Comparison of ENCODE assay signal across 7 cellular contexts in genomic region chr11:14974723-14975587, GRCh38. TPM values are rescaled to one million over a fixed set of nuclear protein-coding genes. Genes with fewer than 3 reads are reported as not detected.
DNase-seq lines count a peak whose midpoint lies in the region; ATAC-seq lines count a peak whose summit lies in the region.

No MANE protein-coding gene starts in this region.

- no peak overlapping the region for H3K9ac ChIP-seq in stomach smooth muscle (ENCODE audit: low read length in 2 of 2)

- H3K27ac Mint-ChIP-seq in effector memory CD8-positive, alpha-beta T cell = no peak overlapping the region

- H3K4me3 ChIP-seq in stomach smooth muscle (ENCODE audit: low read length in 2 of 2) = peak overlapping the region; percentile 53 to 60

- DNase-seq in KBM-7 (peak; percentile 63), myocyte (ENCODE audit: low read depth) (peak; percentile 43)
- DNase-seq in activated CD4-positive, alpha-beta T cell treated with anti-CD3 and anti-CD28 coated beads, Interleukin-2, amount 50 U/mL, for 1 hour = peak; percentile 58
- DNase-seq in effector memory CD8-positive, alpha-beta T cell = peak; percentile 36 to 64 (median 46)

- peaks cover 25 to 27% of the 10 kb centered on the region in 2 donors for H3K4me1 Mint-ChIP-seq in effector memory CD8-positive, alpha-beta T cell (ENCODE audit: low read depth in 2 of 2)

- peaks cover 40 to 53% of the 10 kb centered on the region in 2 donors for H3K27me3 ChIP-seq in stomach smooth muscle (ENCODE audit: control insufficient read depth in 1 of 2, insufficient read depth in 2 of 2, low read length in 2 of 2)

- H3K27ac ChIP-seq in stomach smooth muscle (ENCODE audit: low read length) = no peak overlapping the region

- H3K36me3 Mint-ChIP-seq in effector memory CD8-positive, alpha-beta T cell (ENCODE audit: insufficient read depth) = peaks cover 3% of the 10 kb centered on the region

- no peaks in the 10 kb centered on the region for H3K9me3 Mint-ChIP-seq in effector memory CD8-positive, alpha-beta T cell

- no peaks in the 10 kb centered on the region for H3K9me3 ChIP-seq in stomach smooth muscle (ENCODE audit: control insufficient read depth in 2 of 2, low read length in 2 of 2)

- peaks cover 25% of the 10 kb centered on the region for H3K4me1 ChIP-seq in stomach smooth muscle (ENCODE audit: control insufficient read depth, insufficient read depth, low read length)

- H3K36me3 ChIP-seq in stomach smooth muscle (ENCODE audit: control insufficient read depth in 2 of 2, insufficient read depth in 2 of 2, low read length in 2 of 2) = no peaks in the 10 kb centered on the region

- peak; percentile 41 for ATAC-seq in GM19043 (IDR thresholded peaks at IDR 0.05; ENCODE audit: low read depth, unreplicated experiment)
- ATAC-seq in effector memory CD8-positive, alpha-beta T cell (replicated peaks) = peak; percentile 79
- no peak for ATAC-seq in HG03097 (IDR thresholded peaks at IDR 0.05; ENCODE audit: low FRiP score, unreplicated experiment)

- peak overlapping the region; percentile 70 to 82 for H3K4me3 Mint-ChIP-seq in effector memory CD8-positive, alpha-beta T cell

- peaks cover 60 to 81% of the 10 kb centered on the region in 2 donors for H3K27me3 Mint-ChIP-seq in effector memory CD8-positive, alpha-beta T cell

- in situ Hi-C loops in KBM-7 (cut with MboI; ENCODE audit: low pct_unique_long_range_greater_than_20kb, low sequenced_read_pairs) = no loop called here

RNA-seq across cellular contexts. Expression of gene CALCA, which starts 2.8 kb away (rescaled TPM):
- not detected in 2 replicates for total RNA-seq in myocyte
- not detected for polyA plus RNA-seq in myocyte (2012)
